In the genomic region with DNA sequence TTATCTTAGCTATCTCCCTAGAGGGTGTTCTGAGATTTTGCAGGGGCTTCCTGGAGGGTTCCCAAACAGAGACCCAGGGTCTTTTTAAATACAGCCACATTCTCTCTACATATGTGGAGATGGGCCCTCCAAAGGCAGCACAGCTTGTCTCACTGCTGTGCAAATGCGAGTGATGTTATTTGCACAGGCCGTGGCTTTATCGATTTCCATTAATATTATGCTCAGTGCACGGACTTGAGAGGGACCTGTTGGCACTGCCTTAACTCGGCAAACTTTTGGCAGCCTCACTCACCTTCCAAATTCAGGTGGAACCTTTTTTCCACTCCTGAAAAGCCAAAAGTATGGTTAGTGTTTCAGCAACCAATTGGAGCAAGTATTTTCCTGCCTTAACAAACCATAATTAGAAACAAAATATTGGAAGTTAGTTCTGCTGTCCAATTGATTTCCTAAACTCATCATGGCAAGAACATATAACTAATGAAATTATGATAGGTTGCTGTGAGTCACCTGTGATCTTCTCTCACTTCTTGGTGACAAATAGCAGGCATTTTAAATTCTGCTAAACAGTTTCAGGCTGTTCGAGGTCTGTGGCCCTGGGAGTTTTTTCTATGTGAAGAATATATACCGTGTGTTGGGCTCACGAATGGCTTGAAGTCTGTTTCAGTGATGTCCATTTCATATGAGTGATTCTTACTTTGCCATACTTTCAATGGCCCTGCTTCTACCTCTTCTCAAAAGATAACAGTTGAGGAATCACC, we compare ENCODE assay signal across 1 cellular context.
TF ChIP-seq lines count a peak whose summit lies in the region.

No MANE protein-coding gene starts in this region.

TF ChIP-seq in GM23338, 12 proteins besides CTCF, POLR2A, EP300 and RAD21 (continued from another document):
- TF ChIP-seq, protein P1, sequence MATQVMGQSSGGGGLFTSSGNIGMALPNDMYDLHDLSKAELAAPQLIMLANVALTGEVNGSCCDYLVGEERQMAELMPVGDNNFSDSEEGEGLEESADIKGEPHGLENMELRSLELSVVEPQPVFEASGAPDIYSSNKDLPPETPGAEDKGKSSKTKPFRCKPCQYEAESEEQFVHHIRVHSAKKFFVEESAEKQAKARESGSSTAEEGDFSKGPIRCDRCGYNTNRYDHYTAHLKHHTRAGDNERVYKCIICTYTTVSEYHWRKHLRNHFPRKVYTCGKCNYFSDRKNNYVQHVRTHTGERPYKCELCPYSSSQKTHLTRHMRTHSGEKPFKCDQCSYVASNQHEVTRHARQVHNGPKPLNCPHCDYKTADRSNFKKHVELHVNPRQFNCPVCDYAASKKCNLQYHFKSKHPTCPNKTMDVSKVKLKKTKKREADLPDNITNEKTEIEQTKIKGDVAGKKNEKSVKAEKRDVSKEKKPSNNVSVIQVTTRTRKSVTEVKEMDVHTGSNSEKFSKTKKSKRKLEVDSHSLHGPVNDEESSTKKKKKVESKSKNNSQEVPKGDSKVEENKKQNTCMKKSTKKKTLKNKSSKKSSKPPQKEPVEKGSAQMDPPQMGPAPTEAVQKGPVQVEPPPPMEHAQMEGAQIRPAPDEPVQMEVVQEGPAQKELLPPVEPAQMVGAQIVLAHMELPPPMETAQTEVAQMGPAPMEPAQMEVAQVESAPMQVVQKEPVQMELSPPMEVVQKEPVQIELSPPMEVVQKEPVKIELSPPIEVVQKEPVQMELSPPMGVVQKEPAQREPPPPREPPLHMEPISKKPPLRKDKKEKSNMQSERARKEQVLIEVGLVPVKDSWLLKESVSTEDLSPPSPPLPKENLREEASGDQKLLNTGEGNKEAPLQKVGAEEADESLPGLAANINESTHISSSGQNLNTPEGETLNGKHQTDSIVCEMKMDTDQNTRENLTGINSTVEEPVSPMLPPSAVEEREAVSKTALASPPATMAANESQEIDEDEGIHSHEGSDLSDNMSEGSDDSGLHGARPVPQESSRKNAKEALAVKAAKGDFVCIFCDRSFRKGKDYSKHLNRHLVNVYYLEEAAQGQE (IDR thresholded peaks at IDR 0.05; ENCODE audit: unreplicated experiment), result no peak
- no peak for TF ChIP-seq EZH2phosphoT487 (IDR thresholded peaks at IDR 0.05; ENCODE audit: unreplicated experiment)
- TF ChIP-seq, protein P2, sequence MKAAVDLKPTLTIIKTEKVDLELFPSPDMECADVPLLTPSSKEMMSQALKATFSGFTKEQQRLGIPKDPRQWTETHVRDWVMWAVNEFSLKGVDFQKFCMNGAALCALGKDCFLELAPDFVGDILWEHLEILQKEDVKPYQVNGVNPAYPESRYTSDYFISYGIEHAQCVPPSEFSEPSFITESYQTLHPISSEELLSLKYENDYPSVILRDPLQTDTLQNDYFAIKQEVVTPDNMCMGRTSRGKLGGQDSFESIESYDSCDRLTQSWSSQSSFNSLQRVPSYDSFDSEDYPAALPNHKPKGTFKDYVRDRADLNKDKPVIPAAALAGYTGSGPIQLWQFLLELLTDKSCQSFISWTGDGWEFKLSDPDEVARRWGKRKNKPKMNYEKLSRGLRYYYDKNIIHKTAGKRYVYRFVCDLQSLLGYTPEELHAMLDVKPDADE (IDR thresholded peaks at IDR 0.05), result no peak
TF ChIP-seq in GM23338: peak in this region for 0.
